In the genomic region with DNA sequence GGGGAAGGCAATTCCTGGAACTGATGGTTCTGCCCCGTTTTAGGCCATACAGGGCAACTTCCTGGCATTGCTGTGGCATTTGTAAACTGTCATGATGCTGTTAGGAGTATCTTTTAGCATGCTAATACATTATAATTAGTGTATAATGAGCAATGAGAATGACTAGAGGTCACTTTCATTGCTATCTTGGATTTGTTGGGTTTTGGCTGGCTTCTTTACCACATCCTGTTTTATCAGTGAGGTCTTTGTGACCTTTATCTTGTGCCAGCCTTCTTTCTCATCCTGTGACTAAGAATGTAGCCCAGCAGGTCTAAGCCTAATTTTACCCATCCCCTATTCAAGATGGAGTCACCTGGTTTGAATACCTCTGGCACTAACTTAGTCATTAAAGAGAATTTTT, we compare ENCODE assay signal across 13 cellular contexts. TPM values are rescaled to one million over a fixed set of nuclear protein-coding genes. Genes with fewer than 3 reads are reported as not detected.
DNase-seq lines count a peak whose midpoint lies in the region; ATAC-seq and TF ChIP-seq lines count a peak whose summit lies in the region.
"Had no signal": no experiment of that assay in that cellular context is flagged by ENCODE, and none has a peak within 500 bp of the region (broad histone marks: within the 10 kb centered on the region; RNA-seq: fewer than 3 reads in every experiment).

No MANE protein-coding gene starts in this region.

- WGBS in endodermal cell (ENCODE audit: insufficient coverage in 1 of 2, insufficient read length in 1 of 2), 2 experiments = 92% methylated on average over 1 of the region's 1 CpG; no CpG with 5 or more reads in 1 of the 2 experiments

- CTCF ChIA-PET in T-cell (lab: Charles Lee) = no interaction called here

- no peak overlapping the region for H3K4me3 ChIP-seq in ACC112 (ENCODE audit: low read depth, low read length)
- peak overlapping the region; percentile 53 for H3K4me3 ChIP-seq in endodermal cell (ENCODE audit: low read length)
- H3K4me3 ChIP-seq: Peyer's patch had no signal

- H3K27ac Mint-ChIP-seq in T-cell = peak overlapping the region; percentile 97 to 100
- H3K27ac Mint-ChIP-seq in endodermal cell = no peak overlapping the region

- peak overlapping the region; percentile 41 for H2AFZ ChIP-seq in ACC112 (ENCODE audit: low read length, unreplicated experiment)

- peaks cover 8 to 19% (median 17%) of the 10 kb centered on the region in 3 donors for H3K9me3 Mint-ChIP-seq in T-cell
- H3K9me3 Mint-ChIP-seq in endodermal cell = peaks cover 41% of the 10 kb centered on the region

- peak in 1 of 34 experiments; percentile 6 for DNase-seq in T-cell
- DNase-seq in endodermal cell = no peak
- DNase-seq in NCI-H146 (lab: John Stamatoyannopoulos, UW) = no peak
- DNase-seq: activated CD8-positive, alpha-beta memory T cell treated with anti-CD3 and anti-CD28 coated beads, Interleukin-2, amount 50 U/mL, for 48 hours; left ventricle myocardium superior; Peyer's patch; retina had no signal

- no peaks in the 10 kb centered on the region for H3K79me2 ChIP-seq in ACC112 (ENCODE audit: control insufficient read depth, insufficient read depth, low read length, unreplicated experiment)

- H3K9ac ChIP-seq in endodermal cell (ENCODE audit: extremely low read depth, low read length, poor library complexity, severe bottlenecking) = no peak overlapping the region

- H3K27ac ChIP-seq in ACC112 (ENCODE audit: low read depth, low read length) (peak overlapping the region; percentile 78), endodermal cell (ENCODE audit: low read depth, low read length) (no peak overlapping the region)
- H3K27ac ChIP-seq: Peyer's patch had no signal

- H3K4me3 Mint-ChIP-seq in T-cell (peak overlapping the region in 1 of 3 donors; percentile 14), endodermal cell (no peak overlapping the region)

- H3K36me3 Mint-ChIP-seq in T-cell (peaks cover 33% of the 10 kb centered on the region), endodermal cell (ENCODE audit: low read depth) (peaks cover 61% of the 10 kb centered on the region)

- H3K36me3 ChIP-seq in ACC112 (ENCODE audit: insufficient read depth, low read length) (no peaks in the 10 kb centered on the region), endodermal cell (ENCODE audit: control insufficient read depth, insufficient read depth, low read length) (peaks cover 51% of the 10 kb centered on the region)
- H3K36me3 ChIP-seq: Peyer's patch had no signal

- POLR2A ChIA-PET in T-cell (lab: Charles Lee) = no interaction called here

- H3K27me3 ChIP-seq in ACC112 (ENCODE audit: insufficient read depth, low read length) (peaks cover 4% of the 10 kb centered on the region; the same call in 1 of the 2 replicates), endodermal cell (ENCODE audit: control insufficient read depth, insufficient read depth, low read length, poor library complexity, severe bottlenecking) (no peaks in the 10 kb centered on the region)
- H3K27me3 ChIP-seq: Peyer's patch had no signal

- H3K4me1 ChIP-seq in ACC112 (ENCODE audit: control insufficient read depth, insufficient read depth, low read length, unreplicated experiment) (peaks cover 33% of the 10 kb centered on the region), endodermal cell (ENCODE audit: control insufficient read depth, insufficient read depth, low read length) (peaks cover 8% of the 10 kb centered on the region)

- H3K9me3 ChIP-seq in endodermal cell (ENCODE audit: control insufficient read depth, low read length) = peaks cover 60% of the 10 kb centered on the region

- H3K27me3 Mint-ChIP-seq in T-cell = no peaks in the 10 kb centered on the region
- no peaks in the 10 kb centered on the region for H3K27me3 Mint-ChIP-seq in endodermal cell (ENCODE audit: insufficient read depth)

- TF ChIP-seq CTCF in endodermal cell (conservative IDR thresholded peaks at IDR 0.05) = no peak

- peaks cover 43 to 60% (median 46%) of the 10 kb centered on the region in 3 donors for H3K4me1 Mint-ChIP-seq in T-cell
- H3K4me1 Mint-ChIP-seq in endodermal cell = no peaks in the 10 kb centered on the region

- ATAC-seq in GM18873 (IDR thresholded peaks at IDR 0.05; ENCODE audit: low FRiP score, unreplicated experiment) = peak; percentile 40
- ATAC-seq in T-cell (replicated peaks in 1 of 4) = peak in 2 of 4 experiments; percentile 42 to 45
- no peak for ATAC-seq in GM21447 (IDR thresholded peaks at IDR 0.05; ENCODE audit: unreplicated experiment)
- ATAC-seq in HG02642 (IDR thresholded peaks at IDR 0.05; ENCODE audit: poor library complexity, unreplicated experiment) = no peak
- ATAC-seq in GM21423 (IDR thresholded peaks at IDR 0.05; ENCODE audit: unreplicated experiment) = no peak
- ATAC-seq: left ventricle myocardium superior had no signal

RNA-seq across cellular contexts. Expression of gene TESPA1, which starts 51.2 kb away (rescaled TPM):
- total RNA-seq in T-cell = 100 to 1,000 TPM; 141 to 215 (median 170) TPM
- total RNA-seq in endodermal cell = not detected
- not detected for polyA plus RNA-seq in endodermal cell (2013, experiment 1 of 2)
- not detected for polyA plus RNA-seq in endodermal cell (2013, experiment 2 of 2)
- total RNA-seq: Calu3 had no signal

Comparison
In these comparisons a context has a peak if more than half of its experiments do, and no peak if none do; other contexts are left out.
1. RNA of gene TESPA1, which starts 51.2 kb away (total RNA-seq): 141 to 215 TPM in T-cell; not detected in endodermal cell; every median in the first group is over 100 times any median in the second.